8 cellular contexts compared by ENCODE assay signal in the genomic region with DNA sequence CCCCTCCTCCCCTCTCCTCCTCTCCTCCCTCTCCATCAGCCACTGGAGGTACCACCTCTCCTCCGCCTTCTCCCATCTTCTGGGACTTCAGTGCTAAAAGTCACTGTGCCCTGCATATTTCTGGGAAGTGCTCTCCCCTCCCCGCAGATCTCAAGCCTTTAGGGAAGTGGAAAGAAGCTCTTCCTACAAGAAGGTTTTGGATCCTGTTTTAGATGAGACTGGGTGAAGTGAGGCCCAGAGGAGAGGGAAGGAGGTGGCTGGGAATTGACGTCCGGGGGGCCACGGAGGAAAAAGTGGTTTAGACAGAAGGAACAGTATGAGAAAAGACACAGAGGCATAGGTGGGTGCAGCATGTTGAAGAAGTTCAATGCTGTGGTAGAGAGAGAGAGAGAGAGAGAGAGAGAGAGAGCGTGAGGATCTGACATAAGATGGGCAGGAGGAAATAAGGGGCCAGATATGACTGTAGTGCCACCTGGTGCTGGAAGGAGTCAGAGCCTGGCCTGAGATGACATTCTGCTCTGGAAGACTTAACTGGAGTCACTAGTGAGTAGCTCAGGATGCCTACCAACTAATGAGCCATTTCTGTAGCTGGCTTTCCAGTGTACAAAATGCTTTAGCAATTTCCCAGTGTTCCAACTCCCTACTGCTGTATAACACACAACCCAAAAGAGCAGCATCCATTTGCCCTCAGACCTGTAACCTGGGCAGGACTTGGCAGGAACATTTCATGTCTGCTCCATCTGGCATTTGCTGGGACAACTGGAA. TPM values are rescaled to one million over a fixed set of nuclear protein-coding genes. Genes with fewer than 3 reads are reported as not detected.
DNase-seq lines count a peak whose midpoint lies in the region; ATAC-seq and TF ChIP-seq lines count a peak whose summit lies in the region.

No MANE protein-coding gene starts in this region.

- CTCF ChIA-PET in BJ (lab: Yijun Ruan, JAX): interaction anchor here (0.6 to 6.5 kb wide), 35 partner anchors 9 to 370 kb away, joined by 3 to 80 read pairs (median 4); no protein-coding TSS in a partner anchor

- H3K4me3 ChIP-seq in BJ (ENCODE audit: low read depth, low read length) (no peak overlapping the region), MG63 (no peak overlapping the region), SK-N-MC (no peak overlapping the region)

- no peak overlapping the region for H3K27ac Mint-ChIP-seq in stimulated activated naive CD8-positive, alpha-beta T cell treated with anti-CD3 and anti-CD28 coated beads, Interleukin-15, amount 100 ng/mL, for 72 hours

- no peaks in the 10 kb centered on the region for H3K36me3 ChIP-seq in BJ (ENCODE audit: control insufficient read depth, insufficient read depth, low read length)
- no peaks in the 10 kb centered on the region for H3K36me3 ChIP-seq in MG63
- no peaks in the 10 kb centered on the region for H3K36me3 ChIP-seq in SK-N-MC (ENCODE audit: insufficient read depth, low read length)

- peaks cover under 1% of the 10 kb centered on the region for H3K27me3 Mint-ChIP-seq in stimulated activated naive CD8-positive, alpha-beta T cell treated with anti-CD3 and anti-CD28 coated beads, Interleukin-15, amount 100 ng/mL, for 72 hours

- POLR2A ChIA-PET in BJ (lab: Charles Lee): no interaction called here

- H3K4me1 Mint-ChIP-seq in stimulated activated naive CD8-positive, alpha-beta T cell treated with anti-CD3 and anti-CD28 coated beads, Interleukin-15, amount 100 ng/mL, for 72 hours: peaks cover 6% of the 10 kb centered on the region

- in situ Hi-C loops in GM13976 (cut with MboI; ENCODE audit: low sequenced_read_pairs, unreplicated experiment): no loop called here

- peak; percentile 93 for ATAC-seq in left lobe of liver
- ATAC-seq in stimulated activated naive CD8-positive, alpha-beta T cell treated with anti-CD3 and anti-CD28 coated beads, Interleukin-15, amount 100 ng/mL, for 72 hours: peak; percentile 97
- ATAC-seq in HG03139 (IDR thresholded peaks at IDR 0.05; ENCODE audit: unreplicated experiment): no peak

- no peak overlapping the region for H3K27ac ChIP-seq in SK-N-MC

- no peaks in the 10 kb centered on the region for H3K9me3 ChIP-seq in MG63
- no peaks in the 10 kb centered on the region for H3K9me3 ChIP-seq in SK-N-MC (ENCODE audit: low read depth, low read length)

- no peak overlapping the region for H3K4me3 Mint-ChIP-seq in stimulated activated naive CD8-positive, alpha-beta T cell treated with anti-CD3 and anti-CD28 coated beads, Interleukin-15, amount 100 ng/mL, for 72 hours

- DNase-seq in BJ (ENCODE audit: low read depth) (peak; percentile 56), GM13976 (ENCODE audit: low spot score) (peak; percentile 74), MG63 (peak; percentile 63), SK-N-MC (ENCODE audit: low read depth, low spot score) (peak; percentile 48), cerebellar cortex (ENCODE audit: low spot score) (peak; percentile 87), left lobe of liver (ENCODE audit: low spot score) (no peak)
- DNase-seq in stimulated activated naive CD8-positive, alpha-beta T cell treated with anti-CD3 and anti-CD28 coated beads, Interleukin-15, amount 100 ng/mL, for 72 hours: peak; percentile 26 to 55

- H3K9ac ChIP-seq in SK-N-MC (ENCODE audit: insufficient read length): no peak overlapping the region

- H3K27me3 ChIP-seq in BJ (ENCODE audit: control insufficient read depth, insufficient read depth, low read length) (no peaks in the 10 kb centered on the region), MG63 (no peaks in the 10 kb centered on the region)

- TF ChIP-seq CTCF in BJ (IDR thresholded peaks at IDR 0.05; ENCODE audit: insufficient read depth, low read depth, low read length) (peak; percentile 88), GM13976 (IDR thresholded peaks at IDR 0.05; ENCODE audit: borderline replicate concordance, control extremely low read depth, extremely low read depth, insufficient read depth, missing control alignments) (peak; percentile 68)

- H3K9me3 Mint-ChIP-seq in stimulated activated naive CD8-positive, alpha-beta T cell treated with anti-CD3 and anti-CD28 coated beads, Interleukin-15, amount 100 ng/mL, for 72 hours: no peaks in the 10 kb centered on the region

RNA-seq across cellular contexts. Expression of a gene that starts 16.7 kb away (rescaled TPM):
- polyA plus RNA-seq in BJ (2011; rRNA removed): 2.9 and 3.4 TPM in 2 replicates
- 11.0 and 13.4 TPM in 2 replicates for polyA minus RNA-seq in BJ (2011; rRNA and poly(A)+ RNA removed)
- total RNA-seq in MG63 (2014; rRNA removed; shearing (Covaris generic); ENCODE audit: low replicate concordance): 2.4 and 6.7 TPM in 2 replicates
- total RNA-seq in left lobe of liver: 1.3 TPM

RNA-seq across cellular contexts. Expression of a gene that starts 24.8 kb away (rescaled TPM):
- 41.6 and 62.0 TPM in 2 replicates for polyA plus RNA-seq in BJ (2011; rRNA removed)
- polyA minus RNA-seq in BJ (2011; rRNA and poly(A)+ RNA removed): 48.2 and 55.0 TPM in 2 replicates
- 67.2 and 102 TPM in 2 replicates for total RNA-seq in MG63 (2014; rRNA removed; shearing (Covaris generic); ENCODE audit: low replicate concordance)
- 48.0 TPM for total RNA-seq in left lobe of liver
